Comparison of ENCODE assay signal across 1 cellular context in the genomic region with DNA sequence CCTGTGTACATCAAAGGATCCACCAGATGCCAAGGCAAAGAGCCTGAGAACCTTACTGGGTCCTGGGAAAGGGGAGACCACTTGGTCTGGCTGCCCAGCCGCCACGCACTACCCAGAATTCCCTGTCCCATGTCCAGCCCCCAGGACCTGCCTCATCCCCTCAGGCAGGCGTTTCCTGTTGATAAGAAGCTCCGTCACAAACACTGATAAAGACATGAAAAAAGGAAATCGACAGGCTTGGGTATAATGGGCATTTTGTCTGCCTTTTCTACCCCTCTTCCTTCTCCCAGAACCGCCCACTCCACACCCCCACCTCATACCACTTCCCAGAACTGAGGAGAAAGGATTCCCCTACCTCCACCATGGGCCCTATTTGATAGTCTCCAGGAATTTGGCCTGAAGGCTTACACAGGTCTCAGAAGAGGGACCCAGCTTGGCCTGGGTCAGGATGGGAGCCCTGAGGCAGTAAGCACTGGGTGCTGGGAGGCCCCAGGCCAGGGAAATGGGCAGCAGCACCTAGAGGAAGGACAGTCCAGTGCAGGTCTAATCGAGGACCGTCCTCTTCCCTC.
TF ChIP-seq lines count a peak whose summit lies in the region.

No MANE protein-coding gene starts in this region.

TF ChIP-seq in K562, 482 proteins besides CTCF, POLR2A, EP300 and RAD21 (continues in another document):
- no peak for TF ChIP-seq RAD51 (IDR thresholded peaks at IDR 0.05; ENCODE audit: borderline replicate concordance, low read depth)
- TF ChIP-seq CREM (IDR thresholded peaks at IDR 0.05; ENCODE audit: low read depth), result peak; percentile 86
- TF ChIP-seq EGR1 (conservative IDR thresholded peaks at IDR 0.05), result peak; percentile 74
- TF ChIP-seq ZNF133 (CRISPR knock-in tag; IDR thresholded peaks at IDR 0.05), result 0 out of 2 replicates have a peak, but pooled peaks have one; percentile 71
- TF ChIP-seq CREB1 (IDR thresholded peaks at IDR 0.05), result 0 out of 2 replicates have a peak, but pooled peaks have one; percentile 51
- TF ChIP-seq CREB1 (CRISPR knock-in tag; IDR thresholded peaks at IDR 0.05), result no peak
- peak; percentile 15; the same call in 1 of the 2 replicates for TF ChIP-seq TEAD2 (tag; IDR thresholded peaks at IDR 0.05)
- no peak for TF ChIP-seq NR2C2 (CRISPR knock-in tag; IDR thresholded peaks at IDR 0.05)
- TF ChIP-seq NR2C2 (tag; IDR thresholded peaks at IDR 0.05), result peak; percentile 45; the same call in 1 of the 2 replicates
- peak; percentile 40 for TF ChIP-seq CCNT2 (IDR thresholded peaks at IDR 0.05; ENCODE audit: borderline replicate concordance, extremely low read depth, insufficient read length, low read depth, low read length)
- peak; percentile 33; the same call in 1 of the 2 replicates for TF ChIP-seq TOE1 (IDR thresholded peaks at IDR 0.05; ENCODE audit: borderline replicate concordance)
- TF ChIP-seq TOE1 (CRISPR knock-in tag; IDR thresholded peaks at IDR 0.05; ENCODE audit: borderline replicate concordance, low read depth), result no peak
- TF ChIP-seq CBFA2T3 (IDR thresholded peaks at IDR 0.05), result peak; percentile 75
- TF ChIP-seq PURB (CRISPR knock-in tag; IDR thresholded peaks at IDR 0.05; ENCODE audit: low read depth), result no peak
- no peak for TF ChIP-seq RBM34 (IDR thresholded peaks at IDR 0.05; ENCODE audit: borderline replicate concordance, insufficient read depth, low read length)
- TF ChIP-seq NFIX (CRISPR knock-in tag; IDR thresholded peaks at IDR 0.05; ENCODE audit: low read depth), result no peak
- TF ChIP-seq RBFOX2 (IDR thresholded peaks at IDR 0.05; ENCODE audit: low read depth, low read length), result peak; percentile 60
- TF ChIP-seq ARID1B (IDR thresholded peaks at IDR 0.05), result peak; percentile 87
- TF ChIP-seq FOXK2 (conservative IDR thresholded peaks at IDR 0.05 in 1 of 2, IDR thresholded peaks at IDR 0.05 in 1 of 2; ENCODE audit: low read depth in 2 of 2), result peak in 1 of 2 experiments; percentile 34; a peak in 1 of 4 replicates
- peak in 1 of 2 experiments; percentile 48; a peak in 1 of 4 replicates for TF ChIP-seq TBL1XR1 (IDR thresholded peaks at IDR 0.05; ENCODE audit: low read length in 2 of 2)
- TF ChIP-seq ZKSCAN8 (CRISPR knock-in tag; IDR thresholded peaks at IDR 0.05), result 0 out of 2 replicates have a peak, but pooled peaks have one; percentile 47
- peak; percentile 81 for TF ChIP-seq ZBTB7A (IDR thresholded peaks at IDR 0.05; ENCODE audit: borderline replicate concordance, control insufficient read depth, low read depth, low read length)
- TF ChIP-seq, protein P1, sequence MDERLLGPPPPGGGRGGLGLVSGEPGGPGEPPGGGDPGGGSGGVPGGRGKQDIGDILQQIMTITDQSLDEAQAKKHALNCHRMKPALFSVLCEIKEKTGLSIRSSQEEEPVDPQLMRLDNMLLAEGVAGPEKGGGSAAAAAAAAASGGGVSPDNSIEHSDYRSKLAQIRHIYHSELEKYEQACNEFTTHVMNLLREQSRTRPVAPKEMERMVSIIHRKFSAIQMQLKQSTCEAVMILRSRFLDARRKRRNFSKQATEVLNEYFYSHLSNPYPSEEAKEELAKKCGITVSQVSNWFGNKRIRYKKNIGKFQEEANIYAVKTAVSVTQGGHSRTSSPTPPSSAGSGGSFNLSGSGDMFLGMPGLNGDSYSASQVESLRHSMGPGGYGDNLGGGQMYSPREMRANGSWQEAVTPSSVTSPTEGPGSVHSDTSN (CRISPR knock-in tag; IDR thresholded peaks at IDR 0.05; ENCODE audit: low read depth), result no peak
- TF ChIP-seq, protein P1 (tag; conservative IDR thresholded peaks at IDR 0.05; ENCODE audit: low read depth), result no peak
- TF ChIP-seq ZNF766 (CRISPR knock-in tag; conservative IDR thresholded peaks at IDR 0.05), result peak; percentile 62; the same call in 1 of the 2 replicates
- TF ChIP-seq ZNF668 (CRISPR knock-in tag; IDR thresholded peaks at IDR 0.05), result no peak
- peak; percentile 68 for TF ChIP-seq TEAD4 (IDR thresholded peaks at IDR 0.05; ENCODE audit: low read length)
- no peak for TF ChIP-seq TEAD4 (CRISPR knock-in tag; IDR thresholded peaks at IDR 0.05; ENCODE audit: borderline replicate concordance)
- TF ChIP-seq ELF4 (CRISPR knock-in tag; IDR thresholded peaks at IDR 0.05), result 0 out of 2 replicates have a peak, but pooled peaks have one; percentile 4
- TF ChIP-seq, protein P2, sequence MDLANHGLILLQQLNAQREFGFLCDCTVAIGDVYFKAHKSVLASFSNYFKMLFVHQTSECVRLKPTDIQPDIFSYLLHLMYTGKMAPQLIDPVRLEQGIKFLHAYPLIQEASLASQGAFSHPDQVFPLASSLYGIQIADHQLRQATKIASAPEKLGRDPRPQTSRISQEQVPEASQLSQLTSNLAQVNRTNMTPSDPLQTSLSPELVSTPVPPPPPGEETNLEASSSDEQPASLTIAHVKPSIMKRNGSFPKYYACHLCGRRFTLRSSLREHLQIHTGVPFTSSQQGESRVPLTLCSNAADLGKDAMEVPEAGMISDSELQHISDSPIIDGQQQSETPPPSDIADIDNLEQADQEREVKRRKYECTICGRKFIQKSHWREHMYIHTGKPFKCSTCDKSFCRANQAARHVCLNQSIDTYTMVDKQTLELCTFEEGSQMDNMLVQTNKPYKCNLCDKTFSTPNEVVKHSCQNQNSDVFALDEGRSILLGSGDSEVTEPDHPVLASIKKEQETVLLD (IDR thresholded peaks at IDR 0.05), result 0 out of 2 replicates have a peak, but pooled peaks have one; percentile 22
- peak; percentile 80 for TF ChIP-seq SMAD4 (CRISPR knock-in tag; conservative IDR thresholded peaks at IDR 0.05)
- TF ChIP-seq LEF1 (IDR thresholded peaks at IDR 0.05), result peak; percentile 65; the same call in 1 of the 2 replicates
- peak; percentile 60; the same call in 1 of the 2 replicates for TF ChIP-seq MEF2D (tag; conservative IDR thresholded peaks at IDR 0.05; ENCODE audit: low read depth)
- TF ChIP-seq L3MBTL2 (IDR thresholded peaks at IDR 0.05), result peak; percentile 65
- peak; percentile 75 for TF ChIP-seq ETV1 (tag; conservative IDR thresholded peaks at IDR 0.05; ENCODE audit: low read depth)
- no peak for TF ChIP-seq ARHGAP35 (IDR thresholded peaks at IDR 0.05; ENCODE audit: partially characterized antibody)
- no peak for TF ChIP-seq ADNP (tag; IDR thresholded peaks at IDR 0.05)
- TF ChIP-seq NCOA1 (IDR thresholded peaks at IDR 0.05; ENCODE audit: low read depth), result peak; percentile 28; the same call in 1 of the 2 replicates
- peak; percentile 77 for TF ChIP-seq DPF2 (IDR thresholded peaks at IDR 0.05)
- TF ChIP-seq ETS1 (conservative IDR thresholded peaks at IDR 0.05; ENCODE audit: control insufficient read depth, low read depth, low read length), result peak; percentile 79; the same call in 1 of the 2 replicates
- TF ChIP-seq NR2C1 (IDR thresholded peaks at IDR 0.05), result no peak
- peak; percentile 30; the same call in 1 of the 2 replicates for TF ChIP-seq NR2C1 (tag; IDR thresholded peaks at IDR 0.05)
- TF ChIP-seq ZNF146 (CRISPR knock-in tag; IDR thresholded peaks at IDR 0.05; ENCODE audit: unreplicated experiment), result no peak
- TF ChIP-seq, protein P3, sequence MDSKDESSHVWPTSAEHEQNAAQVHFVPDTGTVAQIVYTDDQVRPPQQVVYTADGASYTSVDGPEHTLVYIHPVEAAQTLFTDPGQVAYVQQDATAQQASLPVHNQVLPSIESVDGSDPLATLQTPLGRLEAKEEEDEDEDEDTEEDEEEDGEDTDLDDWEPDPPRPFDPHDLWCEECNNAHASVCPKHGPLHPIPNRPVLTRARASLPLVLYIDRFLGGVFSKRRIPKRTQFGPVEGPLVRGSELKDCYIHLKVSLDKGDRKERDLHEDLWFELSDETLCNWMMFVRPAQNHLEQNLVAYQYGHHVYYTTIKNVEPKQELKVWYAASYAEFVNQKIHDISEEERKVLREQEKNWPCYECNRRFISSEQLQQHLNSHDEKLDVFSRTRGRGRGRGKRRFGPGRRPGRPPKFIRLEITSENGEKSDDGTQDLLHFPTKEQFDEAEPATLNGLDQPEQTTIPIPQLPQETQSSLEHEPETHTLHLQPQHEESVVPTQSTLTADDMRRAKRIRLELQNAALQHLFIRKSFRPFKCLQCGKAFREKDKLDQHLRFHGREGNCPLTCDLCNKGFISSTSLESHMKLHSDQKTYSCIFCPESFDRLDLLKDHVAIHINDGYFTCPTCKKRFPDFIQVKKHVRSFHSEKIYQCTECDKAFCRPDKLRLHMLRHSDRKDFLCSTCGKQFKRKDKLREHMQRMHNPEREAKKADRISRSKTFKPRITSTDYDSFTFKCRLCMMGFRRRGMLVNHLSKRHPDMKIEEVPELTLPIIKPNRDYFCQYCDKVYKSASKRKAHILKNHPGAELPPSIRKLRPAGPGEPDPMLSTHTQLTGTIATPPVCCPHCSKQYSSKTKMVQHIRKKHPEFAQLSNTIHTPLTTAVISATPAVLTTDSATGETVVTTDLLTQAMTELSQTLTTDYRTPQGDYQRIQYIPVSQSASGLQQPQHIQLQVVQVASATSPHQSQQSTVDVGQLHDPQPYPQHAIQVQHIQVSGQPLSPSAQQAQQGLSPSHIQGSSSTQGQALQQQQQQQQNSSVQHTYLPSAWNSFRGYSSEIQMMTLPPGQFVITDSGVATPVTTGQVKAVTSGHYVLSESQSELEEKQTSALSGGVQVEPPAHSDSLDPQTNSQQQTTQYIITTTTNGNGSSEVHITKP (IDR thresholded peaks at IDR 0.05; ENCODE audit: partially characterized antibody), result no peak
- peak; percentile 25 for TF ChIP-seq TAF1 (IDR thresholded peaks at IDR 0.05; ENCODE audit: control insufficient read depth, extremely low read depth, insufficient read depth, low read length, severe bottlenecking)
- peak; percentile 11; the same call in 1 of the 2 replicates for TF ChIP-seq HSF4 (CRISPR knock-in tag; IDR thresholded peaks at IDR 0.05; ENCODE audit: borderline replicate concordance)
- TF ChIP-seq ZNF584 (CRISPR knock-in tag; IDR thresholded peaks at IDR 0.05; ENCODE audit: low read depth), result peak; percentile 66; the same call in 1 of the 2 replicates
- peak; percentile 26; the same call in 1 of the 2 replicates for TF ChIP-seq ZNF583 (CRISPR knock-in tag; IDR thresholded peaks at IDR 0.05)
- peak; percentile 83 for TF ChIP-seq CXXC5 (CRISPR knock-in tag; IDR thresholded peaks at IDR 0.05)
- TF ChIP-seq, protein P4, sequence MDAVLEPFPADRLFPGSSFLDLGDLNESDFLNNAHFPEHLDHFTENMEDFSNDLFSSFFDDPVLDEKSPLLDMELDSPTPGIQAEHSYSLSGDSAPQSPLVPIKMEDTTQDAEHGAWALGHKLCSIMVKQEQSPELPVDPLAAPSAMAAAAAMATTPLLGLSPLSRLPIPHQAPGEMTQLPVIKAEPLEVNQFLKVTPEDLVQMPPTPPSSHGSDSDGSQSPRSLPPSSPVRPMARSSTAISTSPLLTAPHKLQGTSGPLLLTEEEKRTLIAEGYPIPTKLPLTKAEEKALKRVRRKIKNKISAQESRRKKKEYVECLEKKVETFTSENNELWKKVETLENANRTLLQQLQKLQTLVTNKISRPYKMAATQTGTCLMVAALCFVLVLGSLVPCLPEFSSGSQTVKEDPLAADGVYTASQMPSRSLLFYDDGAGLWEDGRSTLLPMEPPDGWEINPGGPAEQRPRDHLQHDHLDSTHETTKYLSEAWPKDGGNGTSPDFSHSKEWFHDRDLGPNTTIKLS (IDR thresholded peaks at IDR 0.05; ENCODE audit: borderline replicate concordance, low read depth), result peak; percentile 33; the same call in 1 of the 2 replicates
- TF ChIP-seq MAZ (CRISPR knock-in tag; conservative IDR thresholded peaks at IDR 0.05 in 1 of 2, IDR thresholded peaks at IDR 0.05 in 1 of 2), result 0 out of 4 replicates have a peak, but pooled peaks have one; percentile 8 to 37
- TF ChIP-seq ZNF175 (CRISPR knock-in tag; IDR thresholded peaks at IDR 0.05; ENCODE audit: low read depth), result peak; percentile 90; the same call in 1 of the 2 replicates
- no peak for TF ChIP-seq ZNF830 (CRISPR knock-in tag; IDR thresholded peaks at IDR 0.05)
- TF ChIP-seq, protein P5, sequence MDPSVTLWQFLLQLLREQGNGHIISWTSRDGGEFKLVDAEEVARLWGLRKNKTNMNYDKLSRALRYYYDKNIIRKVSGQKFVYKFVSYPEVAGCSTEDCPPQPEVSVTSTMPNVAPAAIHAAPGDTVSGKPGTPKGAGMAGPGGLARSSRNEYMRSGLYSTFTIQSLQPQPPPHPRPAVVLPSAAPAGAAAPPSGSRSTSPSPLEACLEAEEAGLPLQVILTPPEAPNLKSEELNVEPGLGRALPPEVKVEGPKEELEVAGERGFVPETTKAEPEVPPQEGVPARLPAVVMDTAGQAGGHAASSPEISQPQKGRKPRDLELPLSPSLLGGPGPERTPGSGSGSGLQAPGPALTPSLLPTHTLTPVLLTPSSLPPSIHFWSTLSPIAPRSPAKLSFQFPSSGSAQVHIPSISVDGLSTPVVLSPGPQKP (CRISPR knock-in tag; IDR thresholded peaks at IDR 0.05), result no peak
- peak; percentile 53; the same call in 1 of the 2 replicates for TF ChIP-seq MTA1 (IDR thresholded peaks at IDR 0.05; ENCODE audit: borderline replicate concordance)
- peak; percentile 89 for TF ChIP-seq DMBX1 (CRISPR knock-in tag; IDR thresholded peaks at IDR 0.05; ENCODE audit: borderline replicate concordance)
- peak; percentile 72 for TF ChIP-seq TCF3 (CRISPR knock-in tag; IDR thresholded peaks at IDR 0.05)
- TF ChIP-seq FOXK1 (CRISPR knock-in tag; IDR thresholded peaks at IDR 0.05; ENCODE audit: borderline replicate concordance), result no peak
- 0 out of 2 replicates have a peak, but pooled peaks have one; percentile 41 for TF ChIP-seq SUPT5H (IDR thresholded peaks at IDR 0.05)
- no peak for TF ChIP-seq HEY1 (CRISPR knock-in tag; IDR thresholded peaks at IDR 0.05; ENCODE audit: borderline replicate concordance)
- TF ChIP-seq POLR2AphosphoS5 (IDR thresholded peaks at IDR 0.05; ENCODE audit: control insufficient read depth, insufficient read depth, low read depth, low read length), result peak; percentile 26; the same call in 1 of the 2 replicates
- TF ChIP-seq TBP (optimal IDR thresholded peaks at IDR 0.05; ENCODE audit: low read depth, low read length), result peak; percentile 23
- no peak for TF ChIP-seq NR4A1 (CRISPR knock-in tag; IDR thresholded peaks at IDR 0.05)
- 0 out of 2 replicates have a peak, but pooled peaks have one; percentile 20 for TF ChIP-seq NR4A1 (tag; IDR thresholded peaks at IDR 0.05)
- TF ChIP-seq SPI1 (IDR thresholded peaks at IDR 0.05; ENCODE audit: borderline replicate concordance, low read depth, low read length), result peak; percentile 23; the same call in 1 of the 2 replicates
